Comparison of ENCODE assay signal across 1 cellular context in the genomic region with DNA sequence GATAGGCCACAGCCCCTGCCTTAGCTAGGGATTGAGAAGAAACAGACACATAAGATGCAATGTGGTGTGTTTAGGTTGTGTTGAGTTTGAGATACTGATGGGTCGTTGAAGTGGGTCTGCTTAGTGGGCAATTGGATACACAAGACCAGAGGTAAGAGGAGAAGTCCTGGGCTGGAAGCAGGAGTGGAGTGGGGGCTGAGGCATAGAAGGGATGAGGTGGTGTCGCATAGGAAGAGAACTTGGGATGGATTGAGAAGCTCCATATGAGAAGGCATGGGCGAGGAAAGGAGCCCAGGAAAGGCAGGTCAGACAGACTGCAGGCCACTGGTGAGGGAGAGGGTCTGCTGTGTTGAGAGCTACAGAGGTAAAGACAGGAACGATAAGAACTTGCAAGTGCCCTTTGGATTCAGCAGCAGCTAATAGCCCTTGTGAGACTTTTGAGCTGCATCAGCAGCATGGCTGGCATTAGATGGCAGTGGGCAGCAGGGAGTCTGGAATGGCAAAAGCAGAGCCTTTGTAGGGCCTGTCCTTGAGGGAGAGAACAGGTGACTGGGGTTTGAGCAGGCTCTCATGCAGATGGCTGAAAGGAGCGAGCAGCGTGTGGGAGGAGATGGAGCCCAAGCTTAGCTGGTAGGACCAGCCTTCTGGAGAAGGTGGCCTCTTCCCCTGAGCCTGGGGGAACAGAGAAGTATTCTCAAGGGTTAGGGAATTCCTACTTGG.
TF ChIP-seq lines count a peak whose summit lies in the region.

No MANE protein-coding gene starts in this region.

TF ChIP-seq in WTC11, 78 proteins besides CTCF, POLR2A, EP300 and RAD21 (continued from another document):
- TF ChIP-seq, protein P1, sequence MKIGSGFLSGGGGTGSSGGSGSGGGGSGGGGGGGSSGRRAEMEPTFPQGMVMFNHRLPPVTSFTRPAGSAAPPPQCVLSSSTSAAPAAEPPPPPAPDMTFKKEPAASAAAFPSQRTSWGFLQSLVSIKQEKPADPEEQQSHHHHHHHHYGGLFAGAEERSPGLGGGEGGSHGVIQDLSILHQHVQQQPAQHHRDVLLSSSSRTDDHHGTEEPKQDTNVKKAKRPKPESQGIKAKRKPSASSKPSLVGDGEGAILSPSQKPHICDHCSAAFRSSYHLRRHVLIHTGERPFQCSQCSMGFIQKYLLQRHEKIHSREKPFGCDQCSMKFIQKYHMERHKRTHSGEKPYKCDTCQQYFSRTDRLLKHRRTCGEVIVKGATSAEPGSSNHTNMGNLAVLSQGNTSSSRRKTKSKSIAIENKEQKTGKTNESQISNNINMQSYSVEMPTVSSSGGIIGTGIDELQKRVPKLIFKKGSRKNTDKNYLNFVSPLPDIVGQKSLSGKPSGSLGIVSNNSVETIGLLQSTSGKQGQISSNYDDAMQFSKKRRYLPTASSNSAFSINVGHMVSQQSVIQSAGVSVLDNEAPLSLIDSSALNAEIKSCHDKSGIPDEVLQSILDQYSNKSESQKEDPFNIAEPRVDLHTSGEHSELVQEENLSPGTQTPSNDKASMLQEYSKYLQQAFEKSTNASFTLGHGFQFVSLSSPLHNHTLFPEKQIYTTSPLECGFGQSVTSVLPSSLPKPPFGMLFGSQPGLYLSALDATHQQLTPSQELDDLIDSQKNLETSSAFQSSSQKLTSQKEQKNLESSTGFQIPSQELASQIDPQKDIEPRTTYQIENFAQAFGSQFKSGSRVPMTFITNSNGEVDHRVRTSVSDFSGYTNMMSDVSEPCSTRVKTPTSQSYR (CRISPR knock-in tag; IDR thresholded peaks at IDR 0.05) = no peak
